Comparison of ENCODE assay signal across 8 cellular contexts in the genomic region with DNA sequence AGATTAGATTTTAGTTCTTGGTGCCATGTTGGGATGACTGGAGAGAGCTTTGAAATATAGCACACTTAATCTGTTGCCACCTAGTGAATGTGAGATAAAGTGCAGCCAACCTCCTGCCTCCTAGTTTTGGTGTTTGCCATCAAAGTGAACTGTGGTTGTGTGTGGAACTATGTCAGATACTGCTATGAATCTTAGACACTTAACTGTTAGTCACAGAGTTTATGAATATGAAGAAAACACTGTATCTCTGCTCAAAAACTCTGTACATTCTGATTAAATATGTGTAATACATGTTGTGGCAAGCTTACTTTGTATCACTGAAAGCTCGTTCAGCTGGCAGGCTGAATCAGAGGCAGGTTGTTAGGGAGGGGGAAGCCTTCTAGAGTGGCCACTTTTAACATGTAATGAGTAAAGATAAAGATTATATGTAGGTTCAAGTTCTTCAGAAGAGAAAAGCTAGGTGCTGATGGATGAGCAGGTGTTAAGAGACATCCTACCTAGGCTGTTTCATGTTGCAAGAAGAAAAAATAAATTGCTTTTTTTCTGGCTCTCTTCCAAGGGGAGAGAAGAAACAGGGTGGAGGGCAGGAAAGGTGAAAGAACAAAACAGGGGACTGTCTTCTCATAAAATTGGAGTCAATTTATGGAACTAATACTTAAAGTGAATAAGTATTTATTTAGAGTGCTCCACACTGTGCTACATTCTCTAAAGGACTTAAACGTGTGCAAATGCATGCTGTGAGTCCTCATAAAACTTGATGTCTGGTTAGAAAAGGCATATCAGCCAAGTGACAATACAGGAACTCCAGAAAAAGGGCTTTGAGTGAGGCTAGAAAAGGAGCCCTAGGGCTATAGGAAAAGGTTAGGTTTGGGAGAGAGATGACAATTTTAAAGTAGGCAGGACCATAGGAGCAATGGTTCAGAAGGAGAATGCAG. TPM values are rescaled to one million over a fixed set of nuclear protein-coding genes. Genes with fewer than 3 reads are reported as not detected.
DNase-seq lines count a peak whose midpoint lies in the region; ATAC-seq and TF ChIP-seq lines count a peak whose summit lies in the region.

No MANE protein-coding gene starts in this region.

- H3K36me3 ChIP-seq in PC-9 (ENCODE audit: low read depth) = no peaks in the 10 kb centered on the region
- no peaks in the 10 kb centered on the region for H3K36me3 ChIP-seq in tibial nerve

- TF ChIP-seq EP300 in tibial nerve (IDR thresholded peaks at IDR 0.05) = no peak

- H3K9ac ChIP-seq in H9 (ENCODE audit: extremely low read depth, insufficient read length, low read length) = no peak overlapping the region

- H4K20me1 ChIP-seq in H9 (ENCODE audit: control insufficient read depth, insufficient read depth, insufficient read length) = no peaks in the 10 kb centered on the region
- no peaks in the 10 kb centered on the region for H4K20me1 ChIP-seq in PC-9 (ENCODE audit: insufficient read depth)

- H3K4me1 Mint-ChIP-seq in H9 = no peaks in the 10 kb centered on the region
- H3K4me1 Mint-ChIP-seq in T-helper 17 cell = peaks cover 3% of the 10 kb centered on the region

- POLR2A ChIA-PET in PC-9 (lab: Charles Lee; ENCODE audit: unreplicated experiment) = no interaction called here

- H3K4me2 ChIP-seq in H9 (ENCODE audit: insufficient read depth, insufficient read length, low read length) = no peak overlapping the region
- peak overlapping the region; percentile 2; the same call in 1 of the 2 replicates for H3K4me2 ChIP-seq in PC-9

- no peaks in the 10 kb centered on the region for H3K9me3 Mint-ChIP-seq in H9

- H3K9me3 ChIP-seq in H9 (ENCODE audit: control insufficient read depth, low read depth, low read length) = no peaks in the 10 kb centered on the region
- no peaks in the 10 kb centered on the region for H3K9me3 ChIP-seq in PC-9 (ENCODE audit: insufficient read depth, low read depth)
- no peaks in the 10 kb centered on the region for H3K9me3 ChIP-seq in tibial nerve
- H3K9me3 ChIP-seq in T-helper 17 cell (ENCODE audit: control insufficient read depth, low read length, poor library complexity, severe bottlenecking) = no peaks in the 10 kb centered on the region

- no peak overlapping the region for H2BK15ac ChIP-seq in H9 (ENCODE audit: low read depth, low read length)

- no peaks in the 10 kb centered on the region for H3K79me2 ChIP-seq in H9 (ENCODE audit: insufficient read depth, low read length)
- no peaks in the 10 kb centered on the region for H3K79me2 ChIP-seq in PC-9 (ENCODE audit: low read depth)

- H3K27ac ChIP-seq in H9 (ENCODE audit: insufficient read length, low read depth, low read length) (no peak overlapping the region), PC-9 (no peak overlapping the region), tibial nerve (no peak overlapping the region)

- no peak overlapping the region for H3T11ph ChIP-seq in H9 (ENCODE audit: low read length)

- H3K4ac ChIP-seq in H9 (ENCODE audit: low read depth, low read length) = no peak overlapping the region

- no peak overlapping the region for H2BK5ac ChIP-seq in H9 (ENCODE audit: insufficient read length, low read length)

- no CpG with 5 or more reads among the region's 2 CpGs for WGBS in H9 (ENCODE audit: extremely low coverage, insufficient read length, low lambda C conversion rate)
- WGBS in tibial nerve, 2 donors = 43 to 50% methylated on average over 2 of the region's 2 CpGs

- H3K23me2 ChIP-seq in H9 (ENCODE audit: insufficient read length, low read depth, low read length, poor library complexity, severe bottlenecking) = no peaks in the 10 kb centered on the region

- no peak overlapping the region for H3K23ac ChIP-seq in H9 (ENCODE audit: insufficient read length, low read depth, low read length)

- H2BK12ac ChIP-seq in H9 (ENCODE audit: insufficient read length, low read depth, low read length) = no peak overlapping the region

- H3K27me3 ChIP-seq in H9 (ENCODE audit: insufficient read depth, low read length) (no peaks in the 10 kb centered on the region), PC-9 (ENCODE audit: insufficient read depth, low read depth) (no peaks in the 10 kb centered on the region), tibial nerve (no peaks in the 10 kb centered on the region)

- H3K27me3 Mint-ChIP-seq in H9 (ENCODE audit: low read depth) (peaks cover 4% of the 10 kb centered on the region), T-helper 17 cell (peaks cover 40% of the 10 kb centered on the region)

- H3K18ac ChIP-seq in H9 (ENCODE audit: insufficient read length, low read depth, low read length) = no peak overlapping the region

- no peak overlapping the region for H4K91ac ChIP-seq in H9 (ENCODE audit: insufficient read length, low read depth, low read length)

- no peak overlapping the region for H4K5ac ChIP-seq in H9 (ENCODE audit: insufficient read length, low read depth, low read length)

- H3K4me3 ChIP-seq in PC-9 = no peak overlapping the region
- no peak overlapping the region for H3K4me3 ChIP-seq in fibroblast of villous mesenchyme (ENCODE audit: low read depth, low read length)
- no peak overlapping the region for H3K4me3 ChIP-seq in tibial nerve

- no peaks in the 10 kb centered on the region for H3K79me1 ChIP-seq in H9 (ENCODE audit: insufficient read depth, low read depth, low read length, poor library complexity, severe bottlenecking)

- no peaks in the 10 kb centered on the region for H3K36me3 Mint-ChIP-seq in H9 (ENCODE audit: insufficient read depth in 1 of 3, low read depth in 3 of 3)
- H3K36me3 Mint-ChIP-seq in T-helper 17 cell (ENCODE audit: low read depth) = no peaks in the 10 kb centered on the region

- DNase-seq in COR-L47 (lab: John Stamatoyannopoulos, UW) (peak; percentile 70), H9 (no peak), PC-9 (no peak), fibroblast of villous mesenchyme (ENCODE audit: low read depth) (peak; percentile 69), tibial nerve (ENCODE audit: low spot score in 2 of 2) (peak in 1 of 2 donors; percentile 32), CD1c-positive myeloid dendritic cell (ENCODE audit: extremely low spot score) (no peak), T-helper 17 cell (no peak)
- no peak for DNase-seq in stimulated activated CD4-positive, alpha-beta T cell treated with anti-CD3 and anti-CD28 coated beads, Interleukin-2, amount 100 ng/mL, for 48 hours

- intact Hi-C loops in PC-9 (cut with micrococcal nuclease; ENCODE audit: unreplicated experiment) = no loop called here

- no peak overlapping the region for H2BK20ac ChIP-seq in H9 (ENCODE audit: low read depth, low read length, poor library complexity, severe bottlenecking)

- H3K27ac Mint-ChIP-seq in H9 = no peak overlapping the region
- H3K27ac Mint-ChIP-seq in T-helper 17 cell = no peak overlapping the region

- CTCF ChIA-PET in PC-9 (lab: Charles Lee) = interaction anchor here (0.6 to 1.3 kb wide), 2 partner anchors 129 to 142 kb away, joined by 3 to 4 read pairs; no protein-coding TSS in a partner anchor

- H2AFZ ChIP-seq in H9 (ENCODE audit: low read length) = no peak overlapping the region
- no peak overlapping the region; the same call in 1 of the 2 replicates for H2AFZ ChIP-seq in PC-9

- no peak for TF ChIP-seq POLR2A in tibial nerve (IDR thresholded peaks at IDR 0.05)

- no peak overlapping the region for H3K56ac ChIP-seq in H9 (ENCODE audit: insufficient read length, low read depth, low read length)

- no peak for ATAC-seq in T-helper 17 cell

- BruUV-seq in PC-9 (replicated peaks; lab: Mats Ljungman, UMichigan) = no TSS peak

- H2BK120ac ChIP-seq in H9 (ENCODE audit: low read depth, low read length, poor library complexity, severe bottlenecking) = no peak overlapping the region

- no peak overlapping the region for H3K14ac ChIP-seq in H9 (ENCODE audit: insufficient read depth, low read length)

- TF ChIP-seq CTCF in H9 (conservative IDR thresholded peaks at IDR 0.05) (peak; percentile 64), PC-9 (conservative IDR thresholded peaks at IDR 0.05) (peak; percentile 59), fibroblast of villous mesenchyme (IDR thresholded peaks at IDR 0.05; ENCODE audit: insufficient read depth, low read depth, low read length) (peak; percentile 48), tibial nerve (IDR thresholded peaks at IDR 0.05) (peak in 4 of 5 experiments; percentile 23 to 54 (median 43))

- H3K4me3 Mint-ChIP-seq in H9 (no peak overlapping the region), T-helper 17 cell (no peak overlapping the region)

- H2AK5ac ChIP-seq in H9 (ENCODE audit: insufficient read length, low read length) = no peak overlapping the region

- 0 out of 2 replicates have a peak, but pooled peaks cover 12% of the 10 kb centered on the region for H3F3A ChIP-seq in PC-9 (ENCODE audit: insufficient read depth, low read depth)

- H3K9me2 ChIP-seq in PC-9 (ENCODE audit: insufficient read depth) = no peaks in the 10 kb centered on the region

- H4K8ac ChIP-seq in H9 (replicated peaks; ENCODE audit: insufficient read length, low read depth, low read length) = no peak overlapping the region

- H3K4me1 ChIP-seq in H9 (ENCODE audit: insufficient read depth, low read length) (no peaks in the 10 kb centered on the region), PC-9 (replicated peaks; ENCODE audit: insufficient read depth) (peaks cover 44% of the 10 kb centered on the region), tibial nerve (peaks cover 0 to 5% (median 0%) of the 10 kb centered on the region in 4 donors)

RNA-seq across cellular contexts. Expression of a gene that starts 14.1 kb away (rescaled TPM):
- 75.8 and 78.9 TPM in 2 replicates for total RNA-seq in H9 (2021)
- 236 and 242 TPM in 2 replicates for total RNA-seq in PC-9 (2021)
- total RNA-seq in fibroblast of villous mesenchyme = 438 and 483 TPM in 2 replicates
- 100 to 1,000 TPM; 232 to 563 (median 357) TPM for total RNA-seq in tibial nerve
- total RNA-seq in T-helper 17 cell = not detected

Comparison
In these comparisons a context has a peak if more than half of its experiments do, and no peak if none do; other contexts are left out.
1. DNase-seq: peak in COR-L47 (single experiment) and fibroblast of villous mesenchyme (single experiment); none in H9 (single experiment), PC-9 (0 of 2), CD1c-positive myeloid dendritic cell (single experiment), stimulated activated CD4-positive, alpha-beta T cell treated with anti-CD3 and anti-CD28 coated beads, Interleukin-2, amount 100 ng/mL, for 48 hours (0 of 2) and T-helper 17 cell (0 of 3).
2. RNA of a gene that starts 14.1 kb away (total RNA-seq): 438 to 483 TPM in fibroblast of villous mesenchyme, 232 to 563 TPM in tibial nerve, 236 to 242 TPM in PC-9 and 75.8 to 78.9 TPM in H9; not detected in T-helper 17 cell; every median in the first group is over 10 times any median in the second.
3. Peak in every context shown above with its lines, with median percentiles within 50 percentile points of each other: CTCF ChIP-seq.